In genomic region chr14:50599700-50600444, GRCh38 we compare ENCODE assay signal across 8 cellular contexts. TPM values are rescaled to one million over a fixed set of nuclear protein-coding genes. Genes with fewer than 3 reads are reported as not detected.
DNase-seq lines count a peak whose midpoint lies in the region; TF ChIP-seq lines count a peak whose summit lies in the region.

No MANE protein-coding gene starts in this region.

- no peaks in the 10 kb centered on the region for H3K27me3 ChIP-seq in uterus

- no peaks in the 10 kb centered on the region for H3K9me3 Mint-ChIP-seq in brain

- peak overlapping the region in 4 of 5 experiments; percentile 3 to 83 (median 38) for H3K27ac Mint-ChIP-seq in brain

- TF ChIP-seq POLR2A in uterus (IDR thresholded peaks at IDR 0.05), result no peak

- H3K4me3 ChIP-seq in uterus, result no peak overlapping the region

- H3K4me3 Mint-ChIP-seq in brain, result peak overlapping the region in 1 of 5 experiments; percentile 7

- peaks cover 33% of the 10 kb centered on the region for H3K4me1 Mint-ChIP-seq in brain

- H3K36me3 Mint-ChIP-seq in brain, result peaks cover 4% of the 10 kb centered on the region

- H3K36me3 ChIP-seq in uterus, result no peaks in the 10 kb centered on the region

- no peaks in the 10 kb centered on the region for H3K9me3 ChIP-seq in uterus

- TF ChIP-seq CTCF in brain (conservative IDR thresholded peaks at IDR 0.05) (peak; percentile 73 to 79), uterus (IDR thresholded peaks at IDR 0.05) (peak; percentile 28 to 66 (median 44))

- H3K4me1 ChIP-seq in uterus, result no peaks in the 10 kb centered on the region

- intact Hi-C loops in uterus (cut with DNase I; ENCODE audit: low total_unique reads), result loop anchor here (10.0 kb wide), 1 partner anchor 185 kb away; no protein-coding TSS in a partner anchor
- intact Hi-C loops in posterior vena cava (cut with DNase I), result loop anchor here in 1 of 2 donors (10.0 kb wide), 1 partner anchor 115 kb away; no protein-coding TSS in a partner anchor

- no peaks in the 10 kb centered on the region for H3K27me3 Mint-ChIP-seq in brain

- peak; percentile 46 for DNase-seq in DMS 273 (lab: John Stamatoyannopoulos, UW; ENCODE audit: unreplicated experiment)
- no peak for DNase-seq in DMS 273 treated with DMSO at 0.1 percent for 48 hours (lab: John Stamatoyannopoulos, UW)
- peak; percentile 29 for DNase-seq in MV-4-11 (lab: John Stamatoyannopoulos, UW)
- DNase-seq in kidney tubule cell (ENCODE audit: low spot score), result peak; percentile 51
- no peak for DNase-seq in uterus
- DNase-seq in NCI-H1048 (lab: John Stamatoyannopoulos, UW), result no peak
- DNase-seq in posterior vena cava (ENCODE audit: low spot score), result no peak

- no peak overlapping the region for H3K27ac ChIP-seq in uterus

RNA-seq across cellular contexts. Expression of gene ATL1, which starts 39.9 kb away (rescaled TPM):
- polyA plus RNA-seq in brain (ENCODE audit: insufficient read depth, low read depth, low replicate concordance), result 38.7 TPM
- total RNA-seq in uterus, result 10 to 100 TPM in 3 of 4 donors, 1 to 10 TPM in 1; 1.5 to 24.3 (median 13.0) TPM
- 10 to 100 TPM; 13.3 to 16.0 TPM for total RNA-seq in posterior vena cava

Comparison
In these comparisons a context has a peak if more than half of its experiments do, and no peak if none do; other contexts are left out.
1. DNase-seq: peak in DMS 273 (single experiment), MV-4-11 (single experiment) and kidney tubule cell (single experiment); none in DMS 273 treated with DMSO at 0.1 percent for 48 hours (single experiment), uterus (0 of 2), NCI-H1048 (single experiment) and posterior vena cava (single experiment).